ENCODE assay signal across 9 cellular contexts in genomic region chr2:234243871-234244565, GRCh38.
A peak's percentile ranks its signal among the peaks of the same experiment; 100 is the strongest.
DNase-seq lines count a peak whose midpoint lies in the region; ATAC-seq and TF ChIP-seq lines count a peak whose summit lies in the region.
"Had no signal": no experiment of that assay in that cellular context is flagged by ENCODE, and none has a peak within 500 bp of the region (broad histone marks: within the 10 kb centered on the region; RNA-seq: fewer than 3 reads in every experiment).

No MANE protein-coding gene starts in this region.

- H3K9me3 ChIP-seq in left lung: no peaks in the 10 kb centered on the region
- no peaks in the 10 kb centered on the region for H3K9me3 ChIP-seq in ascending aorta

- ATAC-seq in activated T-helper 17 cell treated with anti-CD3 and anti-CD28 coated beads, Interleukin-2, amount 50 U/mL, for 72 hours (replicated peaks): no peak
- ATAC-seq in left lung (peak; percentile 41), HG02938 (IDR thresholded peaks at IDR 0.05; ENCODE audit: unreplicated experiment) (no peak)

- POLR2A ChIA-PET in RWPE1 (lab: Yijun Ruan, JAX; ENCODE audit: low non-redundant PET): no interaction called here

- H3K27ac ChIP-seq in left lung: no peak overlapping the region
- no peak overlapping the region for H3K27ac ChIP-seq in RWPE1
- H3K27ac ChIP-seq in ascending aorta: no peak overlapping the region

- TF ChIP-seq CTCF in left lung (IDR thresholded peaks at IDR 0.05) (no peak), RWPE1 (conservative IDR thresholded peaks at IDR 0.05; ENCODE audit: low read depth) (no peak), ascending aorta (IDR thresholded peaks at IDR 0.05) (no peak)

- no peaks in the 10 kb centered on the region for H3K27me3 ChIP-seq in left lung
- no peaks in the 10 kb centered on the region for H3K27me3 ChIP-seq in ascending aorta

- no peaks in the 10 kb centered on the region for H3K27me3 Mint-ChIP-seq in activated T-helper 17 cell treated with anti-CD3 and anti-CD28 coated beads, Interleukin-2, amount 50 U/mL, for 72 hours

- no peak overlapping the region for H3K4me3 ChIP-seq in left lung
- H3K4me3 ChIP-seq in ascending aorta: no peak overlapping the region

- H3K4me3 Mint-ChIP-seq in activated T-helper 17 cell treated with anti-CD3 and anti-CD28 coated beads, Interleukin-2, amount 50 U/mL, for 72 hours: peak overlapping the region; percentile 70

- intact Hi-C loops in left lung (cut with DNase I) (no loop called here), ascending aorta (cut with DNase I) (no loop called here)

- H3K4me1 Mint-ChIP-seq in activated T-helper 17 cell treated with anti-CD3 and anti-CD28 coated beads, Interleukin-2, amount 50 U/mL, for 72 hours: peaks cover 6% of the 10 kb centered on the region

- in situ Hi-C loops in Caki2 (cut with HindIII; ENCODE audit: low pct_unique_long_range_greater_than_20kb, low sequenced_read_pairs): no loop called here

- peak overlapping the region; percentile 86 for H3K27ac Mint-ChIP-seq in activated T-helper 17 cell treated with anti-CD3 and anti-CD28 coated beads, Interleukin-2, amount 50 U/mL, for 72 hours

- H3K36me3 ChIP-seq in left lung: no peaks in the 10 kb centered on the region
- no peaks in the 10 kb centered on the region for H3K36me3 ChIP-seq in ascending aorta

- no peaks in the 10 kb centered on the region for H3K4me1 ChIP-seq in left lung
- H3K4me1 ChIP-seq in ascending aorta: no peaks in the 10 kb centered on the region

- CTCF ChIA-PET in RWPE1 (lab: Yijun Ruan, JAX): interaction anchor here (0.7 kb wide), 1 partner anchor 80 kb away, joined by 3 read pairs; no protein-coding TSS in a partner anchor

- DNase-seq in Caki2 (ENCODE audit: low read depth): peak; percentile 72
- peak; percentile 71 for DNase-seq in LHCN-M2 (ENCODE audit: low read depth)
- DNase-seq in left lung: no peak
- DNase-seq in RWPE1 (ENCODE audit: low spot score): no peak
- no peak for DNase-seq in ascending aorta (ENCODE audit: low spot score in 2 of 2)
- DNase-seq: NCI-H2171 treated with DMSO at 0.1 percent for 48 hours, retina had no signal

- H3K36me3 Mint-ChIP-seq in activated T-helper 17 cell treated with anti-CD3 and anti-CD28 coated beads, Interleukin-2, amount 50 U/mL, for 72 hours (ENCODE audit: low read depth): no peaks in the 10 kb centered on the region

- H3K9me3 Mint-ChIP-seq in activated T-helper 17 cell treated with anti-CD3 and anti-CD28 coated beads, Interleukin-2, amount 50 U/mL, for 72 hours: no peaks in the 10 kb centered on the region

Comparison
In these comparisons a context has a peak if more than half of its experiments do, and no peak if none do; other contexts are left out.
1. DNase-seq: peak in Caki2 (single experiment) and LHCN-M2 (single experiment); none in left lung (0 of 2), RWPE1 (single experiment) and ascending aorta (0 of 2).